In the genomic region with DNA sequence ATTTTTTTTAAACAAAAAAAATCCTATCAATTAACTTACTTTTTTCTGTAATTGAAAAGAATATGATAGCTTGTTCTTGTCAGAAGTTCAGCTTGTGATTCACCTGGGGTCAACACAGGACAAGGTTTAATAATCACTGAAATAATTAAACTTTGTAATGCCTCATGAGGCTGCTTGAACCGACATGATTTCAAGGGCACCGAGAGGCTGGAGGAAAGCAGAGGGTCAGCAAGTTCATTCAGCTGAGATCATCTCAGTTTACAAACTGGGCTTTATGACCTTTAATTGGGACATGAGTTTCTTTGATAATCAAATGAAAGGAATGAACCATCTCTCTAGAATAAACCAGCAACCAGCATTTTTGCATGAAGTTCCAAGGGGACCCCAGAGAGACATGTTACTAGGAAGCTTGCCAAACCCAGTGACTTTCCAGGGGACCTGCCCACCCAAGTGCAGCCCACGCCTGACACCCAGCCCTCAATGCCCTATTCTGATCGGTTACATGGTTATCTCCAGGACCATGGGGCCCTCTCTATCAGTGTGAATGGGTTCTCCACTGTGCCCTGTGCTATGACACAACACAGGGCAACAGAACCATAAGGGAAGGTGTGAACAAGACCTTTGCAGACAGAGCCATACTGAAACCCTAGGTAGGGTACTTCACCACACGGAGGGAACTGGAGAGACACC, we compare ENCODE assay signal across 40 cellular contexts. TPM values are rescaled to one million over a fixed set of nuclear protein-coding genes. Genes with fewer than 3 reads are reported as not detected.
DNase-seq lines count a peak whose midpoint lies in the region; ATAC-seq, FAIRE-seq and TF ChIP-seq lines count a peak whose summit lies in the region.
"Had no signal": no experiment of that assay in that cellular context is flagged by ENCODE, and none has a peak within 500 bp of the region (broad histone marks: within the 10 kb centered on the region; RNA-seq: fewer than 3 reads in every experiment).

No MANE protein-coding gene starts in this region.

- in situ Hi-C loops in ACHN (cut with HindIII; ENCODE audit: low pct_ligation_motif_present, low pct_unique_long_range_greater_than_20kb, low sequenced_read_pairs), result no loop called here

- no peak for FAIRE-seq in astrocyte (lab: Jason Lieb, UNC)
- FAIRE-seq: GM12878, HTR-8/SVneo, TTC549 had no signal

- H4K20me1 ChIP-seq in astrocyte (ENCODE audit: insufficient read depth, low read length), result no peaks in the 10 kb centered on the region

- H3K4me3 Mint-ChIP-seq in astrocyte (ENCODE audit: unreplicated experiment), result no peak overlapping the region
- H3K4me3 Mint-ChIP-seq in naive thymus-derived CD8-positive, alpha-beta T cell, result no peak overlapping the region
- H3K4me3 Mint-ChIP-seq: activated CD8-positive, alpha-beta memory T cell treated with anti-CD3 and anti-CD28 coated beads, Interleukin-2, amount 10 ng/mL, durations not matched to agents 7 days and 5 days; activated T-cell treated with anti-CD3 and anti-CD28 coated beads, Interleukin-2, amount 50 U/mL, for 4 hours; immature natural killer cell; natural killer cell treated with Interleukin-12 subunit alpha and Interleukin-12 subunit beta and Interleukin-15 and Interleukin-18, amount 100 ng/mL, for 72 hours; T-helper 17 cell had no signal

- intact Hi-C loops in posterior vena cava (cut with DNase I), result no loop called here

- H3K9ac ChIP-seq in astrocyte (ENCODE audit: low read length), result no peak overlapping the region

- H3K27me3 ChIP-seq in astrocyte (ENCODE audit: insufficient read depth, low read length), result no peaks in the 10 kb centered on the region
- H3K27me3 ChIP-seq: body of pancreas, vagina had no signal

- no peak for TF ChIP-seq CTCF in astrocyte (IDR thresholded peaks at IDR 0.05; ENCODE audit: insufficient read depth, low read depth, low read length)

- peaks cover 12% of the 10 kb centered on the region for H3K4me1 Mint-ChIP-seq in astrocyte (ENCODE audit: low read depth, unreplicated experiment)
- H3K4me1 Mint-ChIP-seq in naive thymus-derived CD8-positive, alpha-beta T cell, result peaks cover 3 to 19% (median 7%) of the 10 kb centered on the region in 4 donors
- H3K4me1 Mint-ChIP-seq: T-helper 17 cell had no signal

- ATAC-seq in naive thymus-derived CD8-positive, alpha-beta T cell, result no peak
- ATAC-seq: activated CD8-positive, alpha-beta memory T cell treated with anti-CD3 and anti-CD28 coated beads, Interleukin-2, amount 10 ng/mL, durations not matched to agents 7 days and 5 days; activated T-cell treated with anti-CD3 and anti-CD28 coated beads, Interleukin-2, amount 50 U/mL, for 4 hours; body of pancreas; GM12878; natural killer cell treated with Interleukin-12 subunit alpha and Interleukin-12 subunit beta and Interleukin-15 and Interleukin-18, amount 100 ng/mL, for 72 hours; psoas muscle; Right ventricle myocardium inferior; T-helper 17 cell had no signal

- H3K36me3 Mint-ChIP-seq in astrocyte (ENCODE audit: low read depth, unreplicated experiment), result no peaks in the 10 kb centered on the region
- H3K36me3 Mint-ChIP-seq in naive thymus-derived CD8-positive, alpha-beta T cell, result no peaks in the 10 kb centered on the region
- H3K36me3 Mint-ChIP-seq: immature natural killer cell; natural killer cell treated with Interleukin-12 subunit alpha and Interleukin-12 subunit beta and Interleukin-15 and Interleukin-18, amount 100 ng/mL, for 72 hours had no signal

- H3K4me3 ChIP-seq in astrocyte (ENCODE audit: insufficient read depth, low read depth, low read length), result no peak overlapping the region
- H3K4me3 ChIP-seq: body of pancreas, GM12878, psoas muscle, vagina had no signal

- peaks cover 2% of the 10 kb centered on the region for H3K9me3 Mint-ChIP-seq in astrocyte (ENCODE audit: unreplicated experiment)
- H3K9me3 Mint-ChIP-seq in naive thymus-derived CD8-positive, alpha-beta T cell, result peaks cover 0 to 2% (median 0%) of the 10 kb centered on the region in 9 donors
- H3K9me3 Mint-ChIP-seq: activated T-cell treated with anti-CD3 and anti-CD28 coated beads, Interleukin-2, amount 50 U/mL, for 4 hours; natural killer cell treated with Interleukin-12 subunit alpha and Interleukin-12 subunit beta and Interleukin-15 and Interleukin-18, amount 100 ng/mL, for 72 hours had no signal

- H3K79me2 ChIP-seq in astrocyte (ENCODE audit: insufficient read depth, low read length), result no peaks in the 10 kb centered on the region

- POLR2A ChIA-PET in naive thymus-derived CD8-positive, alpha-beta T cell (lab: Charles Lee), result no interaction called here

- no peak overlapping the region for H2AFZ ChIP-seq in astrocyte (ENCODE audit: low read depth, low read length)

- H3K4me1 ChIP-seq in astrocyte (ENCODE audit: insufficient read depth, low read length), result peaks cover 11% of the 10 kb centered on the region
- H3K4me1 ChIP-seq: vagina had no signal

- H3K4me2 ChIP-seq in astrocyte (ENCODE audit: low read length), result no peak overlapping the region

- no peaks in the 10 kb centered on the region for H3K9me3 ChIP-seq in astrocyte (ENCODE audit: insufficient read depth, low read depth, low read length)
- H3K9me3 ChIP-seq: body of pancreas, psoas muscle, vagina had no signal

- H3K27ac Mint-ChIP-seq in astrocyte (ENCODE audit: unreplicated experiment), result peak overlapping the region; percentile 15
- no peak overlapping the region for H3K27ac Mint-ChIP-seq in naive thymus-derived CD8-positive, alpha-beta T cell
- H3K27ac Mint-ChIP-seq: activated CD8-positive, alpha-beta memory T cell treated with anti-CD3 and anti-CD28 coated beads, Interleukin-2, amount 10 ng/mL, durations not matched to agents 7 days and 5 days; natural killer cell treated with Interleukin-12 subunit alpha and Interleukin-12 subunit beta and Interleukin-15 and Interleukin-18, amount 100 ng/mL, for 72 hours; T-helper 17 cell had no signal

- no peak overlapping the region for H3K27ac ChIP-seq in astrocyte (ENCODE audit: low read depth, low read length)
- H3K27ac ChIP-seq: body of pancreas, psoas muscle, vagina had no signal

- DNase-seq in ACHN (peak; percentile 46), astrocyte (ENCODE audit: low read depth) (no peak), kidney glomerular epithelial cell (lab: John Stamatoyannopoulos, UW) (peak; percentile 50), mucosa of gallbladder (ENCODE audit: low spot score) (peak; percentile 29), SHP77 treated with DMSO at 0.1 percent for 48 hours (lab: John Stamatoyannopoulos, UW) (no peak), posterior vena cava (ENCODE audit: low spot score) (no peak), HT-29 (ENCODE audit: low spot score) (no peak)
- no peak for DNase-seq in naive thymus-derived CD8-positive, alpha-beta T cell
- DNase-seq: activated CD4-positive, alpha-beta T cell treated with anti-CD3 and anti-CD28 coated beads, Interleukin-2, amount 50 U/mL, for 4 hours; activated CD4-positive, CD25-positive, alpha-beta regulatory T cell; activated CD8-positive, alpha-beta memory T cell treated with anti-CD3 and anti-CD28 coated beads, Interleukin-2, amount 10 ng/mL, durations not matched to agents 7 days and 5 days; activated gamma-delta T cell; activated T-cell treated with anti-CD3 and anti-CD28 coated beads, Interleukin-2, amount 50 U/mL, for 4 hours; body of pancreas; cerebellar nuclear complex; dermis blood vessel endothelial cell; DMS153; immature natural killer cell; KBM-7; NCI-H1105; NCI-H187 treated with DMSO at 0.1 percent for 48 hours; NCI-H524 treated with DMSO at 0.1 percent for 48 hours; NK-92 treated with Interleukin-12 subunit alpha and Interleukin-12 subunit beta, amount 100 ng/mL, for 24 hours; occipital lobe; psoas muscle; stimulated activated CD4-positive, alpha-beta T cell treated with anti-CD3 and anti-CD28 coated beads, Interleukin-4, amount 100 ng/mL, for 4 hours; T-helper 17 cell had no signal

- peaks cover 8% of the 10 kb centered on the region for H3K27me3 Mint-ChIP-seq in astrocyte (ENCODE audit: low read depth, unreplicated experiment)
- peaks cover 0 to 13% (median 3%) of the 10 kb centered on the region in 5 donors for H3K27me3 Mint-ChIP-seq in naive thymus-derived CD8-positive, alpha-beta T cell

- H3K36me3 ChIP-seq in astrocyte (ENCODE audit: insufficient read depth, low read length), result no peaks in the 10 kb centered on the region
- H3K36me3 ChIP-seq: vagina had no signal

RNA-seq across cellular contexts. Expression of gene CYP3A4, which starts 7.8 kb away (rescaled TPM):
- not detected in 2 replicates for total RNA-seq in astrocyte
- total RNA-seq in mucosa of gallbladder, result 9.7 TPM
- not detected for total RNA-seq in posterior vena cava
- total RNA-seq in HT-29 (2014; rRNA removed; shearing (Covaris generic)), result not detected in 2 replicates
- not detected for total RNA-seq in naive thymus-derived CD8-positive, alpha-beta T cell
- polyA plus RNA-seq in naive thymus-derived CD8-positive, alpha-beta T cell, result under 1 TPM in 1 of 3 donors, not detected in 2; 0.14 TPM
- total RNA-seq: activated CD8-positive, alpha-beta memory T cell treated with anti-CD3 and anti-CD28 coated beads, Interleukin-2, amount 10 ng/mL, durations not matched to agents 7 days and 5 days; dermis blood vessel endothelial cell; H4; MCF 10A; natural killer cell treated with Interleukin-12 subunit alpha and Interleukin-12 subunit beta and Interleukin-15 and Interleukin-18, amount 100 ng/mL, for 72 hours; occipital lobe; Right ventricle myocardium inferior; T-helper 17 cell; temporal lobe; vagina had no signal
- polyA plus RNA-seq: AG04450, BJ, fibroblast of lung, immature natural killer cell had no signal

RNA-seq across cellular contexts. Expression of gene CYP3A43, which starts 36.0 kb away (rescaled TPM):
- total RNA-seq in astrocyte (not detected in 2 replicates), mucosa of gallbladder (not detected), posterior vena cava (under 1 TPM in 1 of 2 donors, not detected in 1; 0.14 TPM)
- not detected in 2 replicates for total RNA-seq in HT-29 (2014; rRNA removed; shearing (Covaris generic))
- under 1 TPM in 1 of 2 experiments, not detected in 1; 0.44 TPM for total RNA-seq in naive thymus-derived CD8-positive, alpha-beta T cell
- not detected for polyA plus RNA-seq in naive thymus-derived CD8-positive, alpha-beta T cell
- total RNA-seq: activated CD8-positive, alpha-beta memory T cell treated with anti-CD3 and anti-CD28 coated beads, Interleukin-2, amount 10 ng/mL, durations not matched to agents 7 days and 5 days; activated T-cell treated with anti-CD3 and anti-CD28 coated beads, Interleukin-2, amount 50 U/mL, for 4 hours; dermis blood vessel endothelial cell; fibroblast of lung; GM12878; H4; lower leg skin; MCF 10A; natural killer cell treated with Interleukin-12 subunit alpha and Interleukin-12 subunit beta and Interleukin-15 and Interleukin-18, amount 100 ng/mL, for 72 hours; Right ventricle myocardium inferior; T-helper 17 cell; temporal lobe; vagina had no signal
- polyA plus RNA-seq: AG04450, BJ, fibroblast of lung, immature natural killer cell had no signal

RNA-seq across cellular contexts. Expression of gene CYP3A7, which starts 56.8 kb away (rescaled TPM):
- total RNA-seq in astrocyte, result not detected in 2 replicates
- 92.6 TPM for total RNA-seq in mucosa of gallbladder
- total RNA-seq in posterior vena cava, result not detected
- total RNA-seq in HT-29 (2014; rRNA removed; shearing (Covaris generic)), result 0.10 TPM in 1 of 2 replicates, not detected in the other
- not detected for total RNA-seq in naive thymus-derived CD8-positive, alpha-beta T cell
- polyA plus RNA-seq in naive thymus-derived CD8-positive, alpha-beta T cell, result not detected
- total RNA-seq: activated CD8-positive, alpha-beta memory T cell treated with anti-CD3 and anti-CD28 coated beads, Interleukin-2, amount 10 ng/mL, durations not matched to agents 7 days and 5 days; activated T-cell treated with anti-CD3 and anti-CD28 coated beads, Interleukin-2, amount 50 U/mL, for 4 hours; dermis blood vessel endothelial cell; H4; MCF 10A; natural killer cell treated with Interleukin-12 subunit alpha and Interleukin-12 subunit beta and Interleukin-15 and Interleukin-18, amount 100 ng/mL, for 72 hours; occipital lobe; psoas muscle; Right ventricle myocardium inferior; T-helper 17 cell; temporal lobe; vagina had no signal
- polyA plus RNA-seq: BJ, immature natural killer cell, psoas muscle had no signal

Comparison
In these comparisons a context has a peak if more than half of its experiments do, and no peak if none do; other contexts are left out.
1. DNase-seq: peak in ACHN (single experiment), kidney glomerular epithelial cell (single experiment) and mucosa of gallbladder (single experiment); none in astrocyte (single experiment), SHP77 treated with DMSO at 0.1 percent for 48 hours (single experiment), posterior vena cava (single experiment), HT-29 (single experiment) and naive thymus-derived CD8-positive, alpha-beta T cell (0 of 10).
2. RNA of gene CYP3A4, which starts 7.8 kb away (total RNA-seq): 9.7 TPM in mucosa of gallbladder (single experiment); not detected in naive thymus-derived CD8-positive, alpha-beta T cell, not detected in posterior vena cava, not detected in astrocyte and not detected in HT-29; every median in the first group is over 10 times any median in the second.
3. RNA of gene CYP3A7, which starts 56.8 kb away (total RNA-seq): 92.6 TPM in mucosa of gallbladder (single experiment); not detected in posterior vena cava, not detected in astrocyte, 0.10 TPM in HT-29 and not detected in naive thymus-derived CD8-positive, alpha-beta T cell; every median in the first group is over 10 times any median in the second.